ENCODE assay signal across 1 cellular context in the genomic region with DNA sequence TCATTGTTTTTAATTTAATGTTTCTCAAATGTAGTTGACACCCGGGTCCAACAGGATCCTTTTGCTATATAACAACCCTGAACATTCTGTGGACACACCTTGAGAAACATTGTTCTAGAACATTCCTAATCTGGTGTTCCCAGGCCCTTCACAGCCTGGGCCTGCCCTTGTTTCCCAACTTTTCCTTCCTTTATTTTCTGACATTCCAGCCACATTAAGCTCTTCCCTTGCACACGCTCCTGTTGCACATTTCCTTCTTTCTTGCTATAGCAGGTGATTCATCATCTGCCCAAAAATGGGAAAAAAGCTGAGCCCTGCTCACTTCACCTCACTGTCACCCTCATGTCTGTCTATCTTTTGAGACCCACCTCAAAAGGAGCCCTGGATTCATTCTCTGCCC.
TF ChIP-seq lines count a peak whose summit lies in the region.

No MANE protein-coding gene starts in this region.

TF ChIP-seq in IMR-90, 13 proteins besides CTCF, POLR2A, EP300 and RAD21:
- no peak for TF ChIP-seq CHD1 (IDR thresholded peaks at IDR 0.05; ENCODE audit: low read depth, low read length)
- TF ChIP-seq BHLHE40 (IDR thresholded peaks at IDR 0.05; ENCODE audit: low read depth, low read length), result no peak
- TF ChIP-seq, protein P1, sequence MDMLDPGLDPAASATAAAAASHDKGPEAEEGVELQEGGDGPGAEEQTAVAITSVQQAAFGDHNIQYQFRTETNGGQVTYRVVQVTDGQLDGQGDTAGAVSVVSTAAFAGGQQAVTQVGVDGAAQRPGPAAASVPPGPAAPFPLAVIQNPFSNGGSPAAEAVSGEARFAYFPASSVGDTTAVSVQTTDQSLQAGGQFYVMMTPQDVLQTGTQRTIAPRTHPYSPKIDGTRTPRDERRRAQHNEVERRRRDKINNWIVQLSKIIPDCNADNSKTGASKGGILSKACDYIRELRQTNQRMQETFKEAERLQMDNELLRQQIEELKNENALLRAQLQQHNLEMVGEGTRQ (IDR thresholded peaks at IDR 0.05; ENCODE audit: low read depth, low read length), result no peak
- TF ChIP-seq CEBPB (IDR thresholded peaks at IDR 0.05; ENCODE audit: low read depth, low read length), result peak; percentile 23; the same call in 1 of the 2 replicates
- TF ChIP-seq SMC3 (IDR thresholded peaks at IDR 0.05; ENCODE audit: low read depth, low read length), result no peak
